Comparison of ENCODE assay signal across 8 cellular contexts in genomic region chr5:134003957-134004625, GRCh38. TPM values are rescaled to one million over a fixed set of nuclear protein-coding genes. Genes with fewer than 3 reads are reported as not detected.
DNase-seq lines count a peak whose midpoint lies in the region; ATAC-seq and TF ChIP-seq lines count a peak whose summit lies in the region.

No MANE protein-coding gene starts in this region.

- peak overlapping the region; percentile 91 for H3K18ac ChIP-seq in mesendoderm (ENCODE audit: low read length)

- no CpG with 5 or more reads among the region's 83 CpGs for WGBS in mesendoderm (ENCODE audit: extremely low coverage, insufficient coverage, low lambda C conversion rate)

- H3K9me3 ChIP-seq in effector memory CD4-positive, alpha-beta T cell (ENCODE audit: control insufficient read depth, low read length) = no peaks in the 10 kb centered on the region

- peaks cover 57% of the 10 kb centered on the region for H3K79me2 ChIP-seq in mesendoderm (ENCODE audit: control insufficient read depth, insufficient read depth, low read length)

- H4K5ac ChIP-seq in mesendoderm (ENCODE audit: low read length) = no peak overlapping the region

- peaks cover 59% of the 10 kb centered on the region for H3K4me1 Mint-ChIP-seq in Calu3 (ENCODE audit: low read depth, unreplicated experiment)

- intact Hi-C loops in Calu3 (cut with micrococcal nuclease; ENCODE audit: unreplicated experiment) = no loop called here

- H2BK15ac ChIP-seq in mesendoderm (replicated peaks; ENCODE audit: low read depth) = no peak overlapping the region

- peak overlapping the region; percentile 76 for H3K4me2 ChIP-seq in mesendoderm (ENCODE audit: low read length)

- peak overlapping the region; percentile 93 for H3K27ac ChIP-seq in effector memory CD4-positive, alpha-beta T cell (ENCODE audit: insufficient read depth, low read length, poor library complexity, severe bottlenecking)
- H3K27ac ChIP-seq in mesendoderm (ENCODE audit: low read depth, low read length) = peak overlapping the region; percentile 87

- peak overlapping the region; percentile 59 for H4K8ac ChIP-seq in mesendoderm (ENCODE audit: low read depth, low read length)

- H2AK5ac ChIP-seq in mesendoderm (ENCODE audit: low read length) = no peak overlapping the region

- H3K4me1 ChIP-seq in effector memory CD4-positive, alpha-beta T cell (ENCODE audit: control insufficient read depth, insufficient read depth, low read length, poor library complexity, severe bottlenecking) = peaks cover 20% of the 10 kb centered on the region
- H3K4me1 ChIP-seq in mesendoderm (ENCODE audit: control insufficient read depth, low read depth, low read length) = peaks cover 15% of the 10 kb centered on the region

- H3K27me3 Mint-ChIP-seq in Calu3 (ENCODE audit: unreplicated experiment) = no peaks in the 10 kb centered on the region

- no peaks in the 10 kb centered on the region for H3K27me3 ChIP-seq in effector memory CD4-positive, alpha-beta T cell (replicated peaks; ENCODE audit: control insufficient read depth, insufficient read depth, low read length, poor library complexity, severe bottlenecking)
- H3K27me3 ChIP-seq in mesendoderm (ENCODE audit: insufficient read depth, low read length, poor library complexity) = no peaks in the 10 kb centered on the region

- H3K27ac Mint-ChIP-seq in Calu3 (ENCODE audit: unreplicated experiment) = peak overlapping the region; percentile 18

- H3K79me1 ChIP-seq in mesendoderm (ENCODE audit: low read length) = peaks cover 9% of the 10 kb centered on the region

- H2BK120ac ChIP-seq in mesendoderm (ENCODE audit: low read depth, low read length) = peak overlapping the region; percentile 55

- H3K9me3 Mint-ChIP-seq in Calu3 (ENCODE audit: low read depth, unreplicated experiment) = no peaks in the 10 kb centered on the region

- no peaks in the 10 kb centered on the region for H3K36me3 ChIP-seq in effector memory CD4-positive, alpha-beta T cell (ENCODE audit: control insufficient read depth, insufficient read depth, low read length)
- peaks cover 3% of the 10 kb centered on the region for H3K36me3 ChIP-seq in mesendoderm (ENCODE audit: control insufficient read depth, insufficient read depth, low read length)

- H3K4me3 ChIP-seq in effector memory CD4-positive, alpha-beta T cell (ENCODE audit: insufficient read depth, low read depth, low read length, poor library complexity, severe bottlenecking) = peak overlapping the region; percentile 56
- peak overlapping the region; percentile 81 for H3K4me3 ChIP-seq in mesendoderm (ENCODE audit: low read length)

- H2BK5ac ChIP-seq in mesendoderm (ENCODE audit: low read length) = peak overlapping the region; percentile 86

- BruUV-seq in Calu3 (replicated peaks; lab: Mats Ljungman, UMichigan) = no TSS peak

- H3K9ac ChIP-seq in mesendoderm (ENCODE audit: low read length) = peak overlapping the region; percentile 95

- H3K23ac ChIP-seq in mesendoderm (ENCODE audit: low read length) = peak overlapping the region; percentile 99

- ATAC-seq in GM21360 (IDR thresholded peaks at IDR 0.05; ENCODE audit: unreplicated experiment) = peak; percentile 27

- DNase-seq in Calu3 = peak; percentile 48
- DNase-seq in HT1080 (ENCODE audit: low read depth) = peak; percentile 16
- peak; percentile 28 to 37 for DNase-seq in activated CD4-positive, alpha-beta T cell treated with anti-CD3 and anti-CD28 coated beads, Interleukin-2, amount 50 U/mL, for 4 hours
- peak in 1 of 3 donors; percentile 19 for DNase-seq in effector memory CD4-positive, alpha-beta T cell
- peak; percentile 61 for DNase-seq in mesendoderm
- peak; percentile 40 to 48 for DNase-seq in stimulated activated CD8-positive, alpha-beta memory T cell treated with anti-CD3 and anti-CD28 coated beads, Interleukin-2, amount 100 ng/mL, for 48 hours (ENCODE audit: low read depth in 2 of 2)
- DNase-seq in central memory CD4-positive, alpha-beta T cell = no peak

- no peak for TF ChIP-seq CTCF in Calu3 (IDR thresholded peaks at IDR 0.05; ENCODE audit: unreplicated experiment)

- CTCF ChIA-PET in Calu3 (lab: Charles Lee) = interaction anchor here (1.0 to 1.9 kb wide), 7 partner anchors 22 to 146 kb away, joined by 3 to 6 read pairs (median 5); no protein-coding TSS in a partner anchor

- peak overlapping the region; percentile 98 for H3K4ac ChIP-seq in mesendoderm (ENCODE audit: low read depth, low read length)

- H3K4me3 Mint-ChIP-seq in Calu3 (ENCODE audit: low read depth, unreplicated experiment) = peak overlapping the region; percentile 93

- H3K56ac ChIP-seq in mesendoderm (ENCODE audit: low read length) = peak overlapping the region; percentile 98

- peaks cover 62% of the 10 kb centered on the region for H3K36me3 Mint-ChIP-seq in Calu3 (ENCODE audit: insufficient read depth, unreplicated experiment)

RNA-seq across cellular contexts. Expression of gene VDAC1, which starts 0.7 kb away (rescaled TPM):
- 377 and 410 TPM in 2 replicates for total RNA-seq in Calu3 (2022)
- total RNA-seq in HT1080 (2014; rRNA removed; shearing (Covaris generic)) = 405 and 411 TPM in 2 replicates
- 444 and 495 TPM in 2 replicates for polyA plus RNA-seq in HT1080 (2015; cell fraction: cytosol; rRNA removed)
- 357 and 381 TPM in 2 replicates for polyA plus RNA-seq in HT1080 (2015; cell fraction: nucleus; rRNA removed)
- polyA plus RNA-seq in mesendoderm (2013, experiment 1 of 2) = 244 TPM
- 252 TPM for polyA plus RNA-seq in mesendoderm (2013, experiment 2 of 2)

RNA-seq across cellular contexts. Expression of gene C5orf15, which starts 35.7 kb away (rescaled TPM):
- total RNA-seq in Calu3 (2022) = 104 TPM in 2 replicates
- 57.6 and 64.7 TPM in 2 replicates for total RNA-seq in HT1080 (2014; rRNA removed; shearing (Covaris generic))
- 108 and 119 TPM in 2 replicates for polyA plus RNA-seq in HT1080 (2015; cell fraction: cytosol; rRNA removed)
- 84.7 and 96.4 TPM in 2 replicates for polyA plus RNA-seq in HT1080 (2015; cell fraction: nucleus; rRNA removed)
- 49.6 TPM for polyA plus RNA-seq in mesendoderm (2013, experiment 1 of 2)
- polyA plus RNA-seq in mesendoderm (2013, experiment 2 of 2) = 50.1 TPM
